25 cellular contexts compared by ENCODE assay signal in the genomic region with DNA sequence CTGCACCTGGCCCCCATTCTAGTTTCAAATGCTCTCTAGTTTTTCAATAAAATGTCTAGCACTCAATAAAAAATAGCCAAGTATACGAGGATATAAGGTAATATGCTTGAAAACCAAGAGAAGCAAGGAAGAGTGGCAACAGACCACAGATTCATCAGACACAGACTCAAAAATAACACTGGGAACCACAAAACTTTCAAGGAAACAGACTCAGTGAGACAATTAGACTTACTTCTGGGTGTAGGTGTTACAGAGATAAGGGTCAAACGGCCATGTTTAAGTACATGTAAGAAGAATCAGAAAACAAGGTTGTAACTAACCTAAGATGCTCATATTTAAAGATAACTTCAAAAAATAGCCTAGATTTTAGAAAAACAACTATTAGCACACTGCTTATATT.
"Had no signal": no experiment of that assay in that cellular context is flagged by ENCODE, and none has a peak within 500 bp of the region (broad histone marks: within the 10 kb centered on the region; RNA-seq: fewer than 3 reads in every experiment).

No MANE protein-coding gene starts in this region.

- DNase-seq: naive B cell; naive thymus-derived CD8-positive, alpha-beta T cell; nephron progenitor cell; nucleus accumbens; pancreas; right lobe of liver; sigmoid colon; small intestine; stimulated activated CD4-positive, alpha-beta T cell treated with anti-CD3 and anti-CD28 coated beads, Interleukin-15, amount 100 ng/mL, for 24 hours; stimulated activated CD4-positive, alpha-beta T cell treated with anti-CD3 and anti-CD28 coated beads, Interleukin-2, amount 100 ng/mL, for 24 hours; stimulated activated CD4-positive, alpha-beta T cell treated with anti-CD3 and anti-CD28 coated beads, Interleukin-2, amount 100 ng/mL, for 48 hours; stimulated activated CD4-positive, alpha-beta T cell treated with anti-CD3 and anti-CD28 coated beads, Interleukin-4, amount 100 ng/mL, for 24 hours; stimulated activated naive CD4-positive, alpha-beta T cell; stimulated activated naive CD8-positive, alpha-beta T cell treated with anti-CD3 and anti-CD28 coated beads, Interleukin-15, amount 100 ng/mL, for 72 hours; stimulated activated naive CD8-positive, alpha-beta T cell treated with anti-CD3 and anti-CD28 coated beads, Interleukin-15, Interleukin-2, amounts not matched to agents 100 U/mL and 50 U/mL, for 24 hours; substantia nigra; testis; tibial artery; transverse colon; upper lobe of right lung; uterus had no signal

- ATAC-seq: naive thymus-derived CD8-positive, alpha-beta T cell; pancreas; right cardiac atrium; right lobe of liver; stimulated activated memory B cell treated with anti-CD40 and anti-IgM and Interleukin-4, amounts not matched to agents 10 μg/mL and 1 μg/mL and 100 μg/mL, for 72 hours; stimulated activated naive CD8-positive, alpha-beta T cell treated with anti-CD3 and anti-CD28 coated beads, Interleukin-15, amount 100 ng/mL, for 72 hours; stimulated activated naive CD8-positive, alpha-beta T cell treated with anti-CD3 and anti-CD28 coated beads, Interleukin-15, Interleukin-2, amounts not matched to agents 100 U/mL and 50 U/mL, for 24 hours; upper lobe of right lung had no signal

- H3K27ac Mint-ChIP-seq: nephron progenitor cell; stimulated activated memory B cell treated with anti-CD40 and anti-IgM and Interleukin-4, amounts not matched to agents 10 μg/mL and 1 μg/mL and 100 μg/mL, for 72 hours; stimulated activated naive CD8-positive, alpha-beta T cell treated with anti-CD3 and anti-CD28 coated beads, Interleukin-15, amount 100 ng/mL, for 72 hours; type B pancreatic cell had no signal

- H3K27me3 Mint-ChIP-seq: naive B cell; stimulated activated memory B cell treated with anti-CD40 and anti-IgM and Interleukin-4, amounts not matched to agents 10 μg/mL and 1 μg/mL and 100 μg/mL, for 72 hours; stimulated activated naive CD8-positive, alpha-beta T cell treated with anti-CD3 and anti-CD28 coated beads, Interleukin-15, amount 100 ng/mL, for 72 hours; type B pancreatic cell had no signal

- H3K4me1 Mint-ChIP-seq: neural crest cell; stimulated activated memory B cell treated with anti-CD40 and anti-IgM and Interleukin-4, amounts not matched to agents 10 μg/mL and 1 μg/mL and 100 μg/mL, for 72 hours; stimulated activated naive CD8-positive, alpha-beta T cell treated with anti-CD3 and anti-CD28 coated beads, Interleukin-15, amount 100 ng/mL, for 72 hours had no signal

- H3K9me3 Mint-ChIP-seq: naive B cell; naive thymus-derived CD8-positive, alpha-beta T cell; nephron progenitor cell; neural crest cell; stimulated activated memory B cell treated with anti-CD40 and anti-IgM and Interleukin-4, amounts not matched to agents 10 μg/mL and 1 μg/mL and 100 μg/mL, for 72 hours; stimulated activated naive CD8-positive, alpha-beta T cell treated with anti-CD3 and anti-CD28 coated beads, Interleukin-15, amount 100 ng/mL, for 72 hours; type B pancreatic cell had no signal

- H3K4me3 Mint-ChIP-seq: naive B cell; naive thymus-derived CD8-positive, alpha-beta T cell; nephron progenitor cell; neural crest cell; stimulated activated memory B cell treated with anti-CD40 and anti-IgM and Interleukin-4, amounts not matched to agents 10 μg/mL and 1 μg/mL and 100 μg/mL, for 72 hours; stimulated activated naive CD8-positive, alpha-beta T cell treated with anti-CD3 and anti-CD28 coated beads, Interleukin-15, amount 100 ng/mL, for 72 hours; type B pancreatic cell had no signal

- H3K36me3 Mint-ChIP-seq: naive thymus-derived CD8-positive, alpha-beta T cell; type B pancreatic cell had no signal
